Comparison of ENCODE assay signal across 12 cellular contexts in the genomic region with DNA sequence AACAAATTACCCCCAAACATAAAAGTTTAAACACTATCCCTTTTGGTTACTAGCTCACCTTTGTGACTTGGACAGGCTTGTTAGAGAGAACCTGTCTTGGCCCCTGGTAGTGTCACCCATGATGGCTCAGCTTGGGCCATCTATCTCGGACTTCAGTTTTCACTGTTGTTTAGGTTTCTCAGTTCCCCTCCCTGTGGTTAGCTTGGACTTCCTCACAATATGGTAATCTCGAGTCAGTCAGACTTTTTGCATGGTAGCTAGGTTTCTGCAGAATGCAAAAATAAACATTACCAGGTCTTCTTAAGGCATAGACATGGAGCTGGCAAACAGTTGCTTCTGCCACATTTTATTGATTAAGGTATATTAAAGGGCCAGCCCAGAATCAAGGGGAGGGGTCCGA.
DNase-seq lines count a peak whose midpoint lies in the region; ATAC-seq lines count a peak whose summit lies in the region.
"Had no signal": no experiment of that assay in that cellular context is flagged by ENCODE, and none has a peak within 500 bp of the region (broad histone marks: within the 10 kb centered on the region; RNA-seq: fewer than 3 reads in every experiment).

No MANE protein-coding gene starts in this region.

- ATAC-seq in GM18907 (IDR thresholded peaks at IDR 0.05; ENCODE audit: unreplicated experiment) = peak; percentile 99
- peak; percentile 97 for ATAC-seq in GM21723 (IDR thresholded peaks at IDR 0.05; ENCODE audit: unreplicated experiment)
- peak; percentile 99 for ATAC-seq in HG03175 (IDR thresholded peaks at IDR 0.05; ENCODE audit: unreplicated experiment)
- no peak for ATAC-seq in left cardiac atrium
- ATAC-seq: activated T-helper 17 cell treated with anti-CD3 and anti-CD28 coated beads, Interleukin-2, amount 50 U/mL, for 72 hours; psoas muscle had no signal

- intact Hi-C loops in left cardiac atrium (cut with DNase I) = no loop called here

- peak; percentile 23 for DNase-seq in RPMI8226
- DNase-seq in NCI-H2171 (lab: John Stamatoyannopoulos, UW) = no peak
- DNase-seq in left cardiac atrium = no peak
- no peak for DNase-seq in C1 segment of cervical spinal cord (lab: John Stamatoyannopoulos, UW)
- no peak for DNase-seq in globus pallidus (ENCODE audit: low spot score)
- DNase-seq: Calu3, foreskin melanocyte, psoas muscle had no signal

Comparison
In these comparisons a context has a peak if more than half of its experiments do, and no peak if none do; other contexts are left out.
1. ATAC-seq: peak in GM18907 (single experiment), GM21723 (single experiment) and HG03175 (single experiment); none in left cardiac atrium (0 of 2).